Comparison of ENCODE assay signal across 2 cellular contexts in the genomic region with DNA sequence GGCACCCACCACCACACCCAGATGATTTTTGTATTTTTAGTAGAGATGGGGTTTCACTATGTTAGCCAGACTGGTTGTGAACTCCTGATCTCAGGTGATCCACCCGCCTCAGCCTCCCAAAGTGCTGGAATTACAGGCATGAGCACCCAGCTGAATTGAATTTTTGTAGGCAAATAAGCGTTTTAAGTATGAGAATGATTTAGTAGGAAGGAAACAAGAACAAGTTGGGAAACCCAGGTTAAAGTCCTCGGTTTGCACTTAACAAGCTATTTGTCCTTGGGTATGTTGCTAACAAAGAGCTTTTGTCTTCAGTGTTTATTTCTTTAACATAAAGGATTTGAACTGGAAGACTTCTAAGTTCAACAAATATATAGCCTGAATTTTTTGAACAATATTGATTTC.
TF ChIP-seq lines count a peak whose summit lies in the region.

No MANE protein-coding gene starts in this region.

TF ChIP-seq in GM23338, 12 proteins besides CTCF, POLR2A, EP300 and RAD21 (continues in another document):
- TF ChIP-seq JUNB (IDR thresholded peaks at IDR 0.05; ENCODE audit: unreplicated experiment) (no peak), ZNF331 (CRISPR knock-in tag; IDR thresholded peaks at IDR 0.05; ENCODE audit: low read depth) (no peak), EZH2phosphoT487 (IDR thresholded peaks at IDR 0.05; ENCODE audit: unreplicated experiment) (no peak), ZNF114 (CRISPR knock-in tag; IDR thresholded peaks at IDR 0.05) (no peak), NANOG (IDR thresholded peaks at IDR 0.05; ENCODE audit: borderline replicate concordance) (no peak), STAT1 (IDR thresholded peaks at IDR 0.05; ENCODE audit: unreplicated experiment) (no peak), POLR2AphosphoS5 (IDR thresholded peaks at IDR 0.05; ENCODE audit: low read depth) (no peak), EZH2 (IDR thresholded peaks at IDR 0.05; ENCODE audit: low read depth, unreplicated experiment) (no peak), CREB1 (CRISPR knock-in tag; IDR thresholded peaks at IDR 0.05; ENCODE audit: low read depth) (no peak)
- TF ChIP-seq, protein P1, sequence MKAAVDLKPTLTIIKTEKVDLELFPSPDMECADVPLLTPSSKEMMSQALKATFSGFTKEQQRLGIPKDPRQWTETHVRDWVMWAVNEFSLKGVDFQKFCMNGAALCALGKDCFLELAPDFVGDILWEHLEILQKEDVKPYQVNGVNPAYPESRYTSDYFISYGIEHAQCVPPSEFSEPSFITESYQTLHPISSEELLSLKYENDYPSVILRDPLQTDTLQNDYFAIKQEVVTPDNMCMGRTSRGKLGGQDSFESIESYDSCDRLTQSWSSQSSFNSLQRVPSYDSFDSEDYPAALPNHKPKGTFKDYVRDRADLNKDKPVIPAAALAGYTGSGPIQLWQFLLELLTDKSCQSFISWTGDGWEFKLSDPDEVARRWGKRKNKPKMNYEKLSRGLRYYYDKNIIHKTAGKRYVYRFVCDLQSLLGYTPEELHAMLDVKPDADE (IDR thresholded peaks at IDR 0.05): no peak
- TF ChIP-seq, protein P2, sequence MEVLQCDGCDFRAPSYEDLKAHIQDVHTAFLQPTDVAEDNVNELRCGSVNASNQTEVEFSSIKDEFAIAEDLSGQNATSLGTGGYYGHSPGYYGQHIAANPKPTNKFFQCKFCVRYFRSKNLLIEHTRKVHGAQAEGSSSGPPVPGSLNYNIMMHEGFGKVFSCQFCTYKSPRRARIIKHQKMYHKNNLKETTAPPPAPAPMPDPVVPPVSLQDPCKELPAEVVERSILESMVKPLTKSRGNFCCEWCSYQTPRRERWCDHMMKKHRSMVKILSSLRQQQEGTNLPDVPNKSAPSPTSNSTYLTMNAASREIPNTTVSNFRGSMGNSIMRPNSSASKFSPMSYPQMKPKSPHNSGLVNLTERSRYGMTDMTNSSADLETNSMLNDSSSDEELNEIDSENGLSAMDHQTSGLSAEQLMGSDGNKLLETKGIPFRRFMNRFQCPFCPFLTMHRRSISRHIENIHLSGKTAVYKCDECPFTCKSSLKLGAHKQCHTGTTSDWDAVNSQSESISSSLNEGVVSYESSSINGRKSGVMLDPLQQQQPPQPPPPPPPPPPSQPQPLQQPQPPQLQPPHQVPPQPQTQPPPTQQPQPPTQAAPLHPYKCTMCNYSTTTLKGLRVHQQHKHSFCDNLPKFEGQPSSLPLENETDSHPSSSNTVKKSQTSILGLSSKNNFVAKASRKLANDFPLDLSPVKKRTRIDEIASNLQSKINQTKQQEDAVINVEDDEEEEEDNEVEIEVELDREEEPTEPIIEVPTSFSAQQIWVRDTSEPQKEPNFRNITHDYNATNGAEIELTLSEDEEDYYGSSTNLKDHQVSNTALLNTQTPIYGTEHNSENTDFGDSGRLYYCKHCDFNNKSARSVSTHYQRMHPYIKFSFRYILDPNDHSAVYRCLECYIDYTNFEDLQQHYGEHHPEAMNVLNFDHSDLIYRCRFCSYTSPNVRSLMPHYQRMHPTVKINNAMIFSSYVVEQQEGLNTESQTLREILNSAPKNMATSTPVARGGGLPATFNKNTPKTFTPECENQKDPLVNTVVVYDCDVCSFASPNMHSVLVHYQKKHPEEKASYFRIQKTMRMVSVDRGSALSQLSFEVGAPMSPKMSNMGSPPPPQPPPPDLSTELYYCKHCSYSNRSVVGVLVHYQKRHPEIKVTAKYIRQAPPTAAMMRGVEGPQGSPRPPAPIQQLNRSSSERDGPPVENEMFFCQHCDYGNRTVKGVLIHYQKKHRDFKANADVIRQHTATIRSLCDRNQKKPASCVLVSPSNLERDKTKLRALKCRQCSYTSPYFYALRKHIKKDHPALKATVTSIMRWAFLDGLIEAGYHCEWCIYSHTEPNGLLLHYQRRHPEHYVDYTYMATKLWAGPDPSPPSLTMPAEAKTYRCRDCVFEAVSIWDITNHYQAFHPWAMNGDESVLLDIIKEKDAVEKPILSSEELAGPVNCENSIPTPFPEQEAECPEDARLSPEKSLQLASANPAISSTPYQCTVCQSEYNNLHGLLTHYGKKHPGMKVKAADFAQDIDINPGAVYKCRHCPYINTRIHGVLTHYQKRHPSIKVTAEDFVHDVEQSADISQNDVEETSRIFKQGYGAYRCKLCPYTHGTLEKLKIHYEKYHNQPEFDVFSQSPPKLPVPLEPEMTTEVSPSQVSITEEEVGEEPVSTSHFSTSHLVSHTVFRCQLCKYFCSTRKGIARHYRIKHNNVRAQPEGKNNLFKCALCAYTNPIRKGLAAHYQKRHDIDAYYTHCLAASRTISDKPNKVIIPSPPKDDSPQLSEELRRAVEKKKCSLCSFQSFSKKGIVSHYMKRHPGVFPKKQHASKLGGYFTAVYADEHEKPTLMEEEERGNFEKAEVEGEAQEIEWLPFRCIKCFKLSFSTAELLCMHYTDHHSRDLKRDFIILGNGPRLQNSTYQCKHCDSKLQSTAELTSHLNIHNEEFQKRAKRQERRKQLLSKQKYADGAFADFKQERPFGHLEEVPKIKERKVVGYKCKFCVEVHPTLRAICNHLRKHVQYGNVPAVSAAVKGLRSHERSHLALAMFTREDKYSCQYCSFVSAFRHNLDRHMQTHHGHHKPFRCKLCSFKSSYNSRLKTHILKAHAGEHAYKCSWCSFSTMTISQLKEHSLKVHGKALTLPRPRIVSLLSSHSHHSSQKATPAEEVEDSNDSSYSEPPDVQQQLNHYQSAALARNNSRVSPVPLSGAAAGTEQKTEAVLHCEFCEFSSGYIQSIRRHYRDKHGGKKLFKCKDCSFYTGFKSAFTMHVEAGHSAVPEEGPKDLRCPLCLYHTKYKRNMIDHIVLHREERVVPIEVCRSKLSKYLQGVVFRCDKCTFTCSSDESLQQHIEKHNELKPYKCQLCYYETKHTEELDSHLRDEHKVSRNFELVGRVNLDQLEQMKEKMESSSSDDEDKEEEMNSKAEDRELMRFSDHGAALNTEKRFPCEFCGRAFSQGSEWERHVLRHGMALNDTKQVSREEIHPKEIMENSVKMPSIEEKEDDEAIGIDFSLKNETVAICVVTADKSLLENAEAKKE (CRISPR knock-in tag; IDR thresholded peaks at IDR 0.05): no peak

TF ChIP-seq in HepG2, 621 proteins besides CTCF, POLR2A, EP300 and RAD21 (continues in another document):
- no peak for TF ChIP-seq MIER3 (CRISPR knock-in tag; IDR thresholded peaks at IDR 0.05; ENCODE audit: borderline replicate concordance)
- TF ChIP-seq, protein P3, sequence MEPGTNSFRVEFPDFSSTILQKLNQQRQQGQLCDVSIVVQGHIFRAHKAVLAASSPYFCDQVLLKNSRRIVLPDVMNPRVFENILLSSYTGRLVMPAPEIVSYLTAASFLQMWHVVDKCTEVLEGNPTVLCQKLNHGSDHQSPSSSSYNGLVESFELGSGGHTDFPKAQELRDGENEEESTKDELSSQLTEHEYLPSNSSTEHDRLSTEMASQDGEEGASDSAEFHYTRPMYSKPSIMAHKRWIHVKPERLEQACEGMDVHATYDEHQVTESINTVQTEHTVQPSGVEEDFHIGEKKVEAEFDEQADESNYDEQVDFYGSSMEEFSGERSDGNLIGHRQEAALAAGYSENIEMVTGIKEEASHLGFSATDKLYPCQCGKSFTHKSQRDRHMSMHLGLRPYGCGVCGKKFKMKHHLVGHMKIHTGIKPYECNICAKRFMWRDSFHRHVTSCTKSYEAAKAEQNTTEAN (CRISPR knock-in tag; conservative IDR thresholded peaks at IDR 0.05): no peak
- TF ChIP-seq ZFX (CRISPR knock-in tag; IDR thresholded peaks at IDR 0.05; ENCODE audit: low read depth): no peak
- no peak for TF ChIP-seq GTF3A (CRISPR knock-in tag; conservative IDR thresholded peaks at IDR 0.05)
- TF ChIP-seq, protein P4, sequence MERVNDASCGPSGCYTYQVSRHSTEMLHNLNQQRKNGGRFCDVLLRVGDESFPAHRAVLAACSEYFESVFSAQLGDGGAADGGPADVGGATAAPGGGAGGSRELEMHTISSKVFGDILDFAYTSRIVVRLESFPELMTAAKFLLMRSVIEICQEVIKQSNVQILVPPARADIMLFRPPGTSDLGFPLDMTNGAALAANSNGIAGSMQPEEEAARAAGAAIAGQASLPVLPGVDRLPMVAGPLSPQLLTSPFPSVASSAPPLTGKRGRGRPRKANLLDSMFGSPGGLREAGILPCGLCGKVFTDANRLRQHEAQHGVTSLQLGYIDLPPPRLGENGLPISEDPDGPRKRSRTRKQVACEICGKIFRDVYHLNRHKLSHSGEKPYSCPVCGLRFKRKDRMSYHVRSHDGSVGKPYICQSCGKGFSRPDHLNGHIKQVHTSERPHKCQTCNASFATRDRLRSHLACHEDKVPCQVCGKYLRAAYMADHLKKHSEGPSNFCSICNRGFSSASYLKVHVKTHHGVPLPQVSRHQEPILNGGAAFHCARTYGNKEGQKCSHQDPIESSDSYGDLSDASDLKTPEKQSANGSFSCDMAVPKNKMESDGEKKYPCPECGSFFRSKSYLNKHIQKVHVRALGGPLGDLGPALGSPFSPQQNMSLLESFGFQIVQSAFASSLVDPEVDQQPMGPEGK (CRISPR knock-in tag; IDR thresholded peaks at IDR 0.05): no peak
- TF ChIP-seq SMARCE1 (IDR thresholded peaks at IDR 0.05; ENCODE audit: borderline replicate concordance): no peak
- no peak for TF ChIP-seq ZSCAN30 (CRISPR knock-in tag; IDR thresholded peaks at IDR 0.05)
- TF ChIP-seq ZNF337 (CRISPR knock-in tag; IDR thresholded peaks at IDR 0.05; ENCODE audit: borderline replicate concordance, low read depth): no peak
- TF ChIP-seq, protein P5, sequence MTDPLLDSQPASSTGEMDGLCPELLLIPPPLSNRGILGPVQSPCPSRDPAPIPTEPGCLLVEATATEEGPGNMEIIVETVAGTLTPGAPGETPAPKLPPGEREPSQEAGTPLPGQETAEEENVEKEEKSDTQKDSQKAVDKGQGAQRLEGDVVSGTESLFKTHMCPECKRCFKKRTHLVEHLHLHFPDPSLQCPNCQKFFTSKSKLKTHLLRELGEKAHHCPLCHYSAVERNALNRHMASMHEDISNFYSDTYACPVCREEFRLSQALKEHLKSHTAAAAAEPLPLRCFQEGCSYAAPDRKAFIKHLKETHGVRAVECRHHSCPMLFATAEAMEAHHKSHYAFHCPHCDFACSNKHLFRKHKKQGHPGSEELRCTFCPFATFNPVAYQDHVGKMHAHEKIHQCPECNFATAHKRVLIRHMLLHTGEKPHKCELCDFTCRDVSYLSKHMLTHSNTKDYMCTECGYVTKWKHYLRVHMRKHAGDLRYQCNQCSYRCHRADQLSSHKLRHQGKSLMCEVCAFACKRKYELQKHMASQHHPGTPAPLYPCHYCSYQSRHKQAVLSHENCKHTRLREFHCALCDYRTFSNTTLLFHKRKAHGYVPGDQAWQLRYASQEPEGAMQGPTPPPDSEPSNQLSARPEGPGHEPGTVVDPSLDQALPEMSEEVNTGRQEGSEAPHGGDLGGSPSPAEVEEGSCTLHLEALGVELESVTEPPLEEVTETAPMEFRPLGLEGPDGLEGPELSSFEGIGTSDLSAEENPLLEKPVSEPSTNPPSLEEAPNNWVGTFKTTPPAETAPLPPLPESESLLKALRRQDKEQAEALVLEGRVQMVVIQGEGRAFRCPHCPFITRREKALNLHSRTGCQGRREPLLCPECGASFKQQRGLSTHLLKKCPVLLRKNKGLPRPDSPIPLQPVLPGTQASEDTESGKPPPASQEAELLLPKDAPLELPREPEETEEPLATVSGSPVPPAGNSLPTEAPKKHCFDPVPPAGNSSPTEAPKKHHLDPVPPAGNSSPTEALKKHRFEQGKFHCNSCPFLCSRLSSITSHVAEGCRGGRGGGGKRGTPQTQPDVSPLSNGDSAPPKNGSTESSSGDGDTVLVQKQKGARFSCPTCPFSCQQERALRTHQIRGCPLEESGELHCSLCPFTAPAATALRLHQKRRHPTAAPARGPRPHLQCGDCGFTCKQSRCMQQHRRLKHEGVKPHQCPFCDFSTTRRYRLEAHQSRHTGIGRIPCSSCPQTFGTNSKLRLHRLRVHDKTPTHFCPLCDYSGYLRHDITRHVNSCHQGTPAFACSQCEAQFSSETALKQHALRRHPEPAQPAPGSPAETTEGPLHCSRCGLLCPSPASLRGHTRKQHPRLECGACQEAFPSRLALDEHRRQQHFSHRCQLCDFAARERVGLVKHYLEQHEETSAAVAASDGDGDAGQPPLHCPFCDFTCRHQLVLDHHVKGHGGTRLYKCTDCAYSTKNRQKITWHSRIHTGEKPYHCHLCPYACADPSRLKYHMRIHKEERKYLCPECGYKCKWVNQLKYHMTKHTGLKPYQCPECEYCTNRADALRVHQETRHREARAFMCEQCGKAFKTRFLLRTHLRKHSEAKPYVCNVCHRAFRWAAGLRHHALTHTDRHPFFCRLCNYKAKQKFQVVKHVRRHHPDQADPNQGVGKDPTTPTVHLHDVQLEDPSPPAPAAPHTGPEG (CRISPR knock-in tag; IDR thresholded peaks at IDR 0.05): no peak
- TF ChIP-seq, protein P6, sequence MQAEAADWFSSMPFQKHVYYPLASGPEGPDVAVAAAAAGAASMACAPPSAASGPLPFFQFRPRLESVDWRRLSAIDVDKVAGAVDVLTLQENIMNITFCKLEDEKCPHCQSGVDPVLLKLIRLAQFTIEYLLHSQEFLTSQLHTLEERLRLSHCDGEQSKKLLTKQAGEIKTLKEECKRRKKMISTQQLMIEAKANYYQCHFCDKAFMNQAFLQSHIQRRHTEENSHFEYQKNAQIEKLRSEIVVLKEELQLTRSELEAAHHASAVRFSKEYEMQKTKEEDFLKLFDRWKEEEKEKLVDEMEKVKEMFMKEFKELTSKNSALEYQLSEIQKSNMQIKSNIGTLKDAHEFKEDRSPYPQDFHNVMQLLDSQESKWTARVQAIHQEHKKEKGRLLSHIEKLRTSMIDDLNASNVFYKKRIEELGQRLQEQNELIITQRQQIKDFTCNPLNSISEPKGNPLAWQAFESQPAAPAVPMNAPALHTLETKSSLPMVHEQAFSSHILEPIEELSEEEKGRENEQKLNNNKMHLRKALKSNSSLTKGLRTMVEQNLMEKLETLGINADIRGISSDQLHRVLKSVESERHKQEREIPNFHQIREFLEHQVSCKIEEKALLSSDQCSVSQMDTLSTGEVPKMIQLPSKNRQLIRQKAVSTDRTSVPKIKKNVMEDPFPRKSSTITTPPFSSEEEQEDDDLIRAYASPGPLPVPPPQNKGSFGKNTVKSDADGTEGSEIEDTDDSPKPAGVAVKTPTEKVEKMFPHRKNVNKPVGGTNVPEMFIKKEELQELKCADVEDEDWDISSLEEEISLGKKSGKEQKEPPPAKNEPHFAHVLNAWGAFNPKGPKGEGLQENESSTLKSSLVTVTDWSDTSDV (CRISPR knock-in tag; IDR thresholded peaks at IDR 0.05): no peak
- TF ChIP-seq, protein P7, sequence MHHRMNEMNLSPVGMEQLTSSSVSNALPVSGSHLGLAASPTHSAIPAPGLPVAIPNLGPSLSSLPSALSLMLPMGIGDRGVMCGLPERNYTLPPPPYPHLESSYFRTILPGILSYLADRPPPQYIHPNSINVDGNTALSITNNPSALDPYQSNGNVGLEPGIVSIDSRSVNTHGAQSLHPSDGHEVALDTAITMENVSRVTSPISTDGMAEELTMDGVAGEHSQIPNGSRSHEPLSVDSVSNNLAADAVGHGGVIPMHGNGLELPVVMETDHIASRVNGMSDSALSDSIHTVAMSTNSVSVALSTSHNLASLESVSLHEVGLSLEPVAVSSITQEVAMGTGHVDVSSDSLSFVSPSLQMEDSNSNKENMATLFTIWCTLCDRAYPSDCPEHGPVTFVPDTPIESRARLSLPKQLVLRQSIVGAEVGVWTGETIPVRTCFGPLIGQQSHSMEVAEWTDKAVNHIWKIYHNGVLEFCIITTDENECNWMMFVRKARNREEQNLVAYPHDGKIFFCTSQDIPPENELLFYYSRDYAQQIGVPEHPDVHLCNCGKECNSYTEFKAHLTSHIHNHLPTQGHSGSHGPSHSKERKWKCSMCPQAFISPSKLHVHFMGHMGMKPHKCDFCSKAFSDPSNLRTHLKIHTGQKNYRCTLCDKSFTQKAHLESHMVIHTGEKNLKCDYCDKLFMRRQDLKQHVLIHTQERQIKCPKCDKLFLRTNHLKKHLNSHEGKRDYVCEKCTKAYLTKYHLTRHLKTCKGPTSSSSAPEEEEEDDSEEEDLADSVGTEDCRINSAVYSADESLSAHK (CRISPR knock-in tag; IDR thresholded peaks at IDR 0.05; ENCODE audit: borderline replicate concordance): no peak
- no peak for TF ChIP-seq PHF20 (CRISPR knock-in tag; IDR thresholded peaks at IDR 0.05)
- 0 out of 2 replicates have a peak, but pooled peaks have one; percentile 37 for TF ChIP-seq ZNF264 (CRISPR knock-in tag; IDR thresholded peaks at IDR 0.05)
- TF ChIP-seq KDM5B (CRISPR knock-in tag; IDR thresholded peaks at IDR 0.05; ENCODE audit: borderline replicate concordance): no peak
- peak; percentile 34 for TF ChIP-seq PHF5A (CRISPR knock-in tag; IDR thresholded peaks at IDR 0.05; ENCODE audit: low read depth, unreplicated experiment)
- TF ChIP-seq RORA (CRISPR knock-in tag; IDR thresholded peaks at IDR 0.05): no peak
- TF ChIP-seq ZNF260 (CRISPR knock-in tag; IDR thresholded peaks at IDR 0.05; ENCODE audit: borderline replicate concordance, low read depth): no peak
- no peak for TF ChIP-seq ZNF839 (CRISPR knock-in tag; IDR thresholded peaks at IDR 0.05; ENCODE audit: borderline replicate concordance)
